In genomic region chr10:81876253-81876731, GRCh38 we compare ENCODE assay signal across 11 cellular contexts. TPM values are rescaled to one million over a fixed set of nuclear protein-coding genes. Genes with fewer than 3 reads are reported as not detected.
A peak's percentile ranks its signal among the peaks of the same experiment; 100 is the strongest.
DNase-seq lines count a peak whose midpoint lies in the region; ATAC-seq lines count a peak whose summit lies in the region.
"Had no signal": no experiment of that assay in that cellular context is flagged by ENCODE, and none has a peak within 500 bp of the region (broad histone marks: within the 10 kb centered on the region; RNA-seq: fewer than 3 reads in every experiment).

No MANE protein-coding gene starts in this region.

- H3K27me3 Mint-ChIP-seq in activated CD4-positive, alpha-beta T cell treated with anti-CD3 and anti-CD28 coated beads, Interleukin-2, amount 10 ng/mL, durations not matched to agents 7 days and 5 days, result peaks cover 57% of the 10 kb centered on the region
- H3K27me3 Mint-ChIP-seq in activated naive CD8-positive, alpha-beta T cell treated with anti-CD3 and anti-CD28 coated beads, Interleukin-2, amount 50 U/mL, for 24 hours, result peaks cover 52% of the 10 kb centered on the region

- peaks cover 3% of the 10 kb centered on the region for H3K4me1 Mint-ChIP-seq in activated CD4-positive, alpha-beta T cell treated with anti-CD3 and anti-CD28 coated beads, Interleukin-2, amount 10 ng/mL, durations not matched to agents 7 days and 5 days
- H3K4me1 Mint-ChIP-seq in activated naive CD8-positive, alpha-beta T cell treated with anti-CD3 and anti-CD28 coated beads, Interleukin-2, amount 50 U/mL, for 24 hours, result peaks cover 9% of the 10 kb centered on the region

- CTCF ChIA-PET in activated CD4-positive, alpha-beta T cell treated with anti-CD3 and anti-CD28 coated beads, Interleukin-2, amount 10 ng/mL, durations not matched to agents 7 days and 5 days (lab: Charles Lee), result no interaction called here

- no peaks in the 10 kb centered on the region for H3K9me3 Mint-ChIP-seq in activated CD4-positive, alpha-beta T cell treated with anti-CD3 and anti-CD28 coated beads, Interleukin-2, amount 10 ng/mL, durations not matched to agents 7 days and 5 days
- no peaks in the 10 kb centered on the region for H3K9me3 Mint-ChIP-seq in activated naive CD8-positive, alpha-beta T cell treated with anti-CD3 and anti-CD28 coated beads, Interleukin-2, amount 50 U/mL, for 24 hours
- H3K9me3 Mint-ChIP-seq: natural killer cell treated with Interleukin-12 subunit alpha and Interleukin-12 subunit beta and Interleukin-15 and Interleukin-18, amount 100 ng/mL, for 72 hours had no signal

- H3K4me3 Mint-ChIP-seq in activated CD4-positive, alpha-beta T cell treated with anti-CD3 and anti-CD28 coated beads, Interleukin-2, amount 10 ng/mL, durations not matched to agents 7 days and 5 days, result peak overlapping the region; percentile 22
- peak overlapping the region; percentile 54 for H3K4me3 Mint-ChIP-seq in activated naive CD8-positive, alpha-beta T cell treated with anti-CD3 and anti-CD28 coated beads, Interleukin-2, amount 50 U/mL, for 24 hours
- H3K4me3 Mint-ChIP-seq: natural killer cell treated with Interleukin-12 subunit alpha and Interleukin-12 subunit beta and Interleukin-15 and Interleukin-18, amount 100 ng/mL, for 72 hours had no signal

- ATAC-seq in activated naive CD8-positive, alpha-beta T cell treated with anti-CD3 and anti-CD28 coated beads, Interleukin-2, amount 50 U/mL, for 24 hours, result no peak
- ATAC-seq in HG03520 (IDR thresholded peaks at IDR 0.05; ENCODE audit: unreplicated experiment), result no peak
- ATAC-seq: activated CD4-positive, CD25-positive, alpha-beta regulatory T cell treated with anti-CD3 and anti-CD28 coated beads, Interleukin-2, amount 50 U/mL, for 24 hours; natural killer cell treated with Interleukin-12 subunit alpha and Interleukin-12 subunit beta and Interleukin-15 and Interleukin-18, amount 100 ng/mL, for 72 hours had no signal

- POLR2A ChIA-PET in activated CD4-positive, alpha-beta T cell treated with anti-CD3 and anti-CD28 coated beads, Interleukin-2, amount 10 ng/mL, durations not matched to agents 7 days and 5 days (lab: Charles Lee), result no interaction called here

- peak overlapping the region; percentile 26 for H3K27ac ChIP-seq in substantia nigra (ENCODE audit: low read depth, low read length, poor library complexity, severe bottlenecking)

- H3K27ac Mint-ChIP-seq in activated CD4-positive, alpha-beta T cell treated with anti-CD3 and anti-CD28 coated beads, Interleukin-2, amount 10 ng/mL, durations not matched to agents 7 days and 5 days, result no peak overlapping the region
- no peak overlapping the region for H3K27ac Mint-ChIP-seq in activated naive CD8-positive, alpha-beta T cell treated with anti-CD3 and anti-CD28 coated beads, Interleukin-2, amount 50 U/mL, for 24 hours
- H3K27ac Mint-ChIP-seq: natural killer cell treated with Interleukin-12 subunit alpha and Interleukin-12 subunit beta and Interleukin-15 and Interleukin-18, amount 100 ng/mL, for 72 hours had no signal

- DNase-seq in activated CD4-positive, alpha-beta T cell treated with anti-CD3 and anti-CD28 coated beads, Interleukin-2, amount 10 ng/mL, durations not matched to agents 7 days and 5 days, result no peak
- no peak for DNase-seq in activated CD4-positive, alpha-beta T cell treated with anti-CD3 and anti-CD28 coated beads for 48 hours
- DNase-seq in activated naive CD8-positive, alpha-beta T cell treated with anti-CD3 and anti-CD28 coated beads, Interleukin-2, amount 50 U/mL, for 24 hours, result no peak
- DNase-seq in kidney glomerular epithelial cell (lab: John Stamatoyannopoulos, UW) (peak; percentile 41), substantia nigra (lab: John Stamatoyannopoulos, UW) (peak in 20 of 49 donors; percentile 2 to 43 (median 22)), RPMI8226 (no peak), NCI-H524 treated with DMSO at 0.1 percent for 48 hours (lab: John Stamatoyannopoulos, UW) (no peak)
- DNase-seq: effector memory CD4-positive, alpha-beta T cell had no signal

- peaks cover 2% of the 10 kb centered on the region for H3K36me3 Mint-ChIP-seq in activated CD4-positive, alpha-beta T cell treated with anti-CD3 and anti-CD28 coated beads, Interleukin-2, amount 10 ng/mL, durations not matched to agents 7 days and 5 days (ENCODE audit: low read depth)
- peaks cover 4% of the 10 kb centered on the region for H3K36me3 Mint-ChIP-seq in activated naive CD8-positive, alpha-beta T cell treated with anti-CD3 and anti-CD28 coated beads, Interleukin-2, amount 50 U/mL, for 24 hours (ENCODE audit: low read depth)

RNA-seq across cellular contexts. Expression of gene NRG3, which starts 1.3 kb away (rescaled TPM):
- not detected for total RNA-seq in activated CD4-positive, alpha-beta T cell treated with anti-CD3 and anti-CD28 coated beads, Interleukin-2, amount 10 ng/mL, durations not matched to agents 7 days and 5 days
- total RNA-seq: natural killer cell treated with Interleukin-12 subunit alpha and Interleukin-12 subunit beta and Interleukin-15 and Interleukin-18, amount 100 ng/mL, for 72 hours had no signal
